25 cellular contexts compared by ENCODE assay signal in the genomic region with DNA sequence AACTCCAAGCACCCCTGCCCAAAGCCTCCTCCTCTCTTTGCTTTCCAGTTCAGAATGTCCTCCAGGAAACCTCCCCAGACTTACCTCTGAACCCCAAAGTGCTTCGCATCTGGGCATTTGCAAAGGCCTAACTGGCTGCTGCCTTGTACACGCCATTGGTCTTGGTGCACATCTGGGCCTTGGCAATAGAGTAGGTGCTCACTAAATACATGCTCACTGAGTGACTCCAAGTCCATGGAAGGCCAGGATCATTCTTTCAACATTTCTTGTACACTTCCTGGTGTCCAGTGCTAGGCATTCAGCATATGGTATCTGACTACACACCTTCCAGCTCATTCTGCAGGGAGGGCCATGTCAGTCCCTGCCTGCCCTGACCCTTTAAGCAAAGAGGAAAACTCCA.
"Had no signal": no experiment of that assay in that cellular context is flagged by ENCODE, and none has a peak within 500 bp of the region (broad histone marks: within the 10 kb centered on the region; RNA-seq: fewer than 3 reads in every experiment).

No MANE protein-coding gene starts in this region.

- H3K27me3 ChIP-seq: adrenal gland, body of pancreas, heart left ventricle had no signal

- H3K9me3 ChIP-seq: adrenal gland, body of pancreas, heart left ventricle had no signal

- H3K27ac ChIP-seq: adrenal gland, body of pancreas, epithelial cell of prostate, VCaP had no signal

- H3K36me3 ChIP-seq: adrenal gland had no signal

- DNase-seq: activated CD4-positive, alpha-beta T cell treated with anti-CD3 and anti-CD28 coated beads for 1 hour; activated CD4-positive, alpha-beta T cell treated with anti-CD3 and anti-CD28 coated beads for 4 hours; activated CD4-positive, alpha-beta T cell treated with anti-CD3 and anti-CD28 coated beads, Interleukin-2, amount 10 ng/mL, durations not matched to agents 7 days and 5 days; activated CD4-positive, alpha-beta T cell treated with anti-CD3 and anti-CD28 coated beads, Interleukin-2, amount 50 U/mL, for 48 hours; activated CD8-positive, alpha-beta memory T cell treated with anti-CD3 and anti-CD28 coated beads for 24 hours; activated CD8-positive, alpha-beta T cell treated with anti-CD3 and anti-CD28 coated beads for 36 hours; activated effector memory CD4-positive, alpha-beta T cell treated with anti-CD3 and anti-CD28 coated beads, Interleukin-2, amount 50 U/mL, for 16 hours; activated naive CD4-positive, alpha-beta T cell treated with anti-CD3 and anti-CD28 coated beads for 36 hours; activated naive CD8-positive, alpha-beta T cell treated with anti-CD3 and anti-CD28 coated beads for 36 hours; activated naive CD8-positive, alpha-beta T cell treated with anti-CD3 and anti-CD28 coated beads, Interleukin-2, amount 50 U/mL, for 24 hours; activated T-cell treated with anti-CD3 and anti-CD28 coated beads, Interleukin-2, amount 50 U/mL, for 4 hours; adrenal gland; amygdala; aorta; body of pancreas; caudate nucleus; cortex of kidney; dermis blood vessel endothelial cell; effector CD4-positive, alpha-beta T cell; foreskin fibroblast; glutamatergic neuron; heart left ventricle; T-helper 2 cell had no signal

- H3K4me3 ChIP-seq: adrenal gland, body of pancreas, heart left ventricle had no signal
